Comparison of ENCODE assay signal across 1 cellular context in the genomic region with DNA sequence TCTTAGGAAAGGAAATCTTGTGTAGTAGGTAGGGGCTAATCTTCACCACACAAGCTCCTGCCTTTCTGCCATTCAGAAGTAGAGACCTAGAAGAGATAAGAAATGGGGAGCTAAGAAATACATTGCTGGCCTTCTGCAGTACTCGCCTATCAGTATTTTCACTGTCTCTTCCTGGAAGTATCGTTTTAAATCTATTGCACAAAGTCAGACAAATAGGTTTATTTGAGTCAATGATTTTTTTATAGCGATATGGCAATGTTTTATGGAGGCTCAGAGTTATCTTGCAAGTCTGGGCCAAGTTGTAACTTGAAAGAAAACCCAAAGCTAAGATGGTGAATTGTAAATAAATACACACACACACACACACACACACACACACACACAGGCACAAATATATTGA.
TF ChIP-seq lines count a peak whose summit lies in the region.

No MANE protein-coding gene starts in this region.

TF ChIP-seq in IMR-90, 13 proteins besides CTCF, POLR2A, EP300 and RAD21 (continued from another document):
- TF ChIP-seq, protein P1, sequence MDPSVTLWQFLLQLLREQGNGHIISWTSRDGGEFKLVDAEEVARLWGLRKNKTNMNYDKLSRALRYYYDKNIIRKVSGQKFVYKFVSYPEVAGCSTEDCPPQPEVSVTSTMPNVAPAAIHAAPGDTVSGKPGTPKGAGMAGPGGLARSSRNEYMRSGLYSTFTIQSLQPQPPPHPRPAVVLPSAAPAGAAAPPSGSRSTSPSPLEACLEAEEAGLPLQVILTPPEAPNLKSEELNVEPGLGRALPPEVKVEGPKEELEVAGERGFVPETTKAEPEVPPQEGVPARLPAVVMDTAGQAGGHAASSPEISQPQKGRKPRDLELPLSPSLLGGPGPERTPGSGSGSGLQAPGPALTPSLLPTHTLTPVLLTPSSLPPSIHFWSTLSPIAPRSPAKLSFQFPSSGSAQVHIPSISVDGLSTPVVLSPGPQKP (IDR thresholded peaks at IDR 0.05; ENCODE audit: borderline replicate concordance, low read depth, low read length), result no peak
- no peak for TF ChIP-seq NFE2L2 (IDR thresholded peaks at IDR 0.05; ENCODE audit: low read depth, low read length)
TF ChIP-seq in IMR-90: peak in this region for 0.
